13 cellular contexts compared by ENCODE assay signal in the genomic region with DNA sequence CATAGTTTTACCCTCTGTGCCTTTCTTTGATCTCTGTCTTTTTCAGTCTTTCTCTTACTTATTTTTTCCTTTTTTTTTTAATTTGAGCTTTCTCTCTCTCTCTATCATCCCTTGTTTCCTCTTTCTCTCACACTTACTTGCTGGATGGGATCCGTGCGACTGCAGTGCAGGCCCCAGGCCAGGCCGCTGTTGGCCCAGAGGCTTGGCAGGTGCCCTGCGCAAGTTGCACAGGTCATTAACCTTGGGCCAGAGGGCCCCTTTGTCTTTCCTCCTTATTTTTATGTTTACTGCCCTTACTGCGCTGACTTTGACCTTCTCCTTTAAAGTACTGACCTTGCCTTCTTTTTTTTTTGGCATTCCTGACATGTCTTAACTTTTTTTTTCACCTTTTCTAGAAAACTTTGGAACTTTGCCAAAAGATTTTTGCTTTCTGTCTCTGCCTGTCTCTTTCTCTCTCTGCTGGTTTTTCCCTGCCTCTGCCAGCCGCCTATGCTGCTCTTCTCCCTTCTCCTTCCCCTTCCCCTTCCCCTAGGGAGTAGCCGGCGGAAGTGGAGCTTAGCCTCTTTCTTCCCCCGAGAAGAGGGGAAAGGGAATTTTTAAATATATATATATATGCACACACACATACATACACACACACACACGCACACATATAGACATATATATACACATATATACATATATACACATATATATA. TPM values are rescaled to one million over a fixed set of nuclear protein-coding genes. Genes with fewer than 3 reads are reported as not detected.
"Had no signal": no experiment of that assay in that cellular context is flagged by ENCODE, and none has a peak within 500 bp of the region (broad histone marks: within the 10 kb centered on the region; RNA-seq: fewer than 3 reads in every experiment).

No MANE protein-coding gene starts in this region.

- H3K4me1 ChIP-seq: gastroesophageal sphincter, heart right ventricle, right atrium auricular region had no signal

- H3K4me3 Mint-ChIP-seq: activated naive CD8-positive, alpha-beta T cell treated with anti-CD3 and anti-CD28 coated beads, Interleukin-2, amount 10 ng/mL, durations not matched to agents 7 days and 5 days; naive thymus-derived CD8-positive, alpha-beta T cell; type B pancreatic cell had no signal

- H3K4me3 ChIP-seq: gastroesophageal sphincter, heart right ventricle, right atrium auricular region had no signal

- H3K36me3 Mint-ChIP-seq: activated naive CD8-positive, alpha-beta T cell treated with anti-CD3 and anti-CD28 coated beads, Interleukin-2, amount 10 ng/mL, durations not matched to agents 7 days and 5 days; naive thymus-derived CD8-positive, alpha-beta T cell; type B pancreatic cell had no signal

- H3K27ac Mint-ChIP-seq: activated naive CD8-positive, alpha-beta T cell treated with anti-CD3 and anti-CD28 coated beads, Interleukin-2, amount 10 ng/mL, durations not matched to agents 7 days and 5 days; naive thymus-derived CD8-positive, alpha-beta T cell; type B pancreatic cell had no signal

- H3K4me1 Mint-ChIP-seq: activated naive CD8-positive, alpha-beta T cell treated with anti-CD3 and anti-CD28 coated beads, Interleukin-2, amount 10 ng/mL, durations not matched to agents 7 days and 5 days; naive thymus-derived CD8-positive, alpha-beta T cell had no signal

- DNase-seq: activated CD4-positive, alpha-beta T cell treated with anti-CD3 and anti-CD28 coated beads, Interleukin-2, amount 50 U/mL, for 1 hour; activated CD8-positive, alpha-beta memory T cell treated with anti-CD3 and anti-CD28 coated beads for 24 hours; activated naive CD8-positive, alpha-beta T cell treated with anti-CD3 and anti-CD28 coated beads, Interleukin-2, amount 10 ng/mL, durations not matched to agents 7 days and 5 days; aorta; heart right ventricle; left colon; naive thymus-derived CD8-positive, alpha-beta T cell; nucleus accumbens; small intestine; stimulated activated naive CD8-positive, alpha-beta T cell treated with anti-CD3 and anti-CD28 coated beads, Interleukin-15, Interleukin-2, amounts not matched to agents 100 U/mL and 50 U/mL, for 24 hours had no signal

- H3K27ac ChIP-seq: gastroesophageal sphincter, heart right ventricle, right atrium auricular region had no signal

- H3K27me3 Mint-ChIP-seq: type B pancreatic cell had no signal

- H3K36me3 ChIP-seq: gastroesophageal sphincter, heart right ventricle, right atrium auricular region had no signal

- H3K9me3 Mint-ChIP-seq: activated naive CD8-positive, alpha-beta T cell treated with anti-CD3 and anti-CD28 coated beads, Interleukin-2, amount 10 ng/mL, durations not matched to agents 7 days and 5 days; type B pancreatic cell had no signal

RNA-seq across cellular contexts. Expression of a gene that starts 59.7 kb away (rescaled TPM):
- polyA plus RNA-seq: aorta had no signal
